24 cellular contexts compared by ENCODE assay signal in the genomic region with DNA sequence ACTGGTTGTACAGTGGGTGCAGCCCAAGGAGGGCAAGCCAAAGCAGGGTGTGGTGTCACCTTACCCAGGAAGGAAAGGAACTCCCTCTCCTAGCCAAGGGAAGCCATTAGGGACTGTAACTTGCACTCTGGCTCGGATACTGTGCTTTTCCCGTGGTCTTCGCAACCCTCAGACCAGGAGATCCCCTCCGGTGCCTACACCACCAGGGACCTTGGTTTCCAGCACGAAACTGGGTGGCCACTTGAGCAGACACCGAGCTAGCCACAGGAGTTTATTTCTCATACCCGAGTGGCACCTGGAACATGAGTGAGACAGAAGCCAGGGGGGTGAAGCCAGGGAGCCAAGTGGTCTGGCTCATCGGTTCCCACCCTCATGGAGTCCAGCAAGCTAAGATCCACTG.
"Had no signal": no experiment of that assay in that cellular context is flagged by ENCODE, and none has a peak within 500 bp of the region (broad histone marks: within the 10 kb centered on the region; RNA-seq: fewer than 3 reads in every experiment).

No MANE protein-coding gene starts in this region.

- H3K36me3 ChIP-seq: colonic mucosa, esophagus muscularis mucosa, esophagus squamous epithelium, gastrocnemius medialis, gastroesophageal sphincter, heart left ventricle, heart right ventricle had no signal

- DNase-seq: colonic mucosa; cortex of kidney; dermis blood vessel endothelial cell; dorsolateral prefrontal cortex; effector CD4-positive, alpha-beta T cell; effector CD8-positive, alpha-beta T cell; effector memory CD4-positive, alpha-beta T cell; effector memory CD8-positive, alpha-beta T cell; endodermal cell; erythroblast; esophagus squamous epithelium; foreskin fibroblast; foreskin keratinocyte; foreskin melanocyte; gastrocnemius medialis; glutamatergic neuron; head of caudate nucleus; heart left ventricle; heart right ventricle had no signal

- H3K27me3 ChIP-seq: colonic mucosa, dorsolateral prefrontal cortex, esophagus muscularis mucosa, esophagus squamous epithelium, foreskin keratinocyte, gastrocnemius medialis, gastroesophageal sphincter, heart left ventricle, heart right ventricle had no signal

- H3K9me3 ChIP-seq: colonic mucosa, esophagus muscularis mucosa, esophagus squamous epithelium, gastrocnemius medialis, gastroesophageal sphincter had no signal

- H3K4me3 ChIP-seq: colonic mucosa, coronary artery, dorsolateral prefrontal cortex, esophagus muscularis mucosa, esophagus squamous epithelium, gastrocnemius medialis, gastroesophageal sphincter, heart left ventricle, heart right ventricle had no signal

- H3K27ac ChIP-seq: colonic mucosa, coronary artery, dorsolateral prefrontal cortex, epithelial cell of prostate, esophagus muscularis mucosa, esophagus squamous epithelium, foreskin keratinocyte, gastrocnemius medialis, gastroesophageal sphincter, heart left ventricle, heart right ventricle had no signal

- ATAC-seq: effector memory CD8-positive, alpha-beta T cell; esophagus mucosa; foreskin keratinocyte; gastrocnemius medialis; gastroesophageal sphincter; heart left ventricle; heart right ventricle had no signal

- H3K4me1 ChIP-seq: colonic mucosa, esophagus muscularis mucosa, esophagus squamous epithelium, foreskin keratinocyte, gastrocnemius medialis, gastroesophageal sphincter, heart left ventricle, heart right ventricle had no signal
